23 cellular contexts compared by ENCODE assay signal in genomic region chr10:110462308-110463095, GRCh38. TPM values are rescaled to one million over a fixed set of nuclear protein-coding genes. Genes with fewer than 3 reads are reported as not detected.
A peak's percentile ranks its signal among the peaks of the same experiment; 100 is the strongest.
DNase-seq lines count a peak whose midpoint lies in the region; ATAC-seq and TF ChIP-seq lines count a peak whose summit lies in the region.
"Had no signal": no experiment of that assay in that cellular context is flagged by ENCODE, and none has a peak within 500 bp of the region (broad histone marks: within the 10 kb centered on the region; RNA-seq: fewer than 3 reads in every experiment).

No MANE protein-coding gene starts in this region.

- H4K20me1 ChIP-seq in GM23338 (replicated peaks; ENCODE audit: insufficient read depth): no peaks in the 10 kb centered on the region
- no peaks in the 10 kb centered on the region for H4K20me1 ChIP-seq in OCI-LY7 (ENCODE audit: insufficient read depth, low read length)
- H4K20me1 ChIP-seq in osteoblast (ENCODE audit: insufficient read depth, low read length): no peaks in the 10 kb centered on the region

- H3K9me3 Mint-ChIP-seq in GM23338: no peaks in the 10 kb centered on the region
- H3K9me3 Mint-ChIP-seq: activated naive CD8-positive, alpha-beta T cell treated with anti-CD3 and anti-CD28 coated beads, Interleukin-2, amount 50 U/mL, for 24 hours; CD4-positive, alpha-beta T cell; stimulated activated naive CD8-positive, alpha-beta T cell treated with anti-CD3 and anti-CD28 coated beads, Interleukin-15, amount 100 ng/mL, for 72 hours; T-cell had no signal

- H3K4me3 Mint-ChIP-seq in GM23338: no peak overlapping the region
- H3K4me3 Mint-ChIP-seq: activated naive CD8-positive, alpha-beta T cell treated with anti-CD3 and anti-CD28 coated beads, Interleukin-2, amount 50 U/mL, for 24 hours; CD4-positive, alpha-beta T cell; stimulated activated naive CD8-positive, alpha-beta T cell treated with anti-CD3 and anti-CD28 coated beads, Interleukin-15, amount 100 ng/mL, for 72 hours; T-cell had no signal

- no peaks in the 10 kb centered on the region for H3F3A ChIP-seq in GM23338 (replicated peaks; ENCODE audit: low read depth)

- BruUV-seq in OCI-LY7 (replicated peaks; lab: Mats Ljungman, UMichigan): no TSS peak

- intact Hi-C loops in OCI-LY7 (cut with micrococcal nuclease; ENCODE audit: unreplicated experiment): loop anchor here (5.0 kb wide), 1 partner anchor 85 kb away; no protein-coding TSS in a partner anchor

- DNase-seq in GM23338 (ENCODE audit: low spot score) (no peak), OCI-LY7 (ENCODE audit: low spot score) (no peak), left kidney (ENCODE audit: low read depth, low spot score) (peak; percentile 81), osteoblast (ENCODE audit: insufficient read length, low spot score, missing footprints) (peak; percentile 69), DMS53 (lab: John Stamatoyannopoulos, UW) (no peak), right atrium auricular region (ENCODE audit: low spot score) (no peak), hepatic stellate cell (ENCODE audit: low spot score) (no peak)
- DNase-seq: activated CD4-positive, alpha-beta T cell treated with anti-CD3 and anti-CD28 coated beads for 4 hours; activated naive CD8-positive, alpha-beta T cell treated with anti-CD3 and anti-CD28 coated beads, Interleukin-2, amount 50 U/mL, for 24 hours; CD4-positive, alpha-beta T cell; effector memory CD4-positive, alpha-beta T cell; esophagus squamous epithelium; GM23248; NCI-H1105; NCI-H2029 treated with DMSO at 0.1 percent for 48 hours; psoas muscle; stimulated activated CD4-positive, alpha-beta T cell treated with anti-CD3 and anti-CD28 coated beads, Interleukin-2, amount 100 ng/mL, for 48 hours; stimulated activated naive CD8-positive, alpha-beta T cell treated with anti-CD3 and anti-CD28 coated beads, Interleukin-15, amount 100 ng/mL, for 72 hours had no signal

- H2AFZ ChIP-seq in GM23338: peak overlapping the region; percentile 78
- H2AFZ ChIP-seq in OCI-LY7 (ENCODE audit: low read length): no peak overlapping the region
- no peak overlapping the region for H2AFZ ChIP-seq in osteoblast (ENCODE audit: low read length)
- H2AFZ ChIP-seq: GM23248 had no signal

- no peak overlapping the region for H3K4me3 ChIP-seq in GM23338
- no peak overlapping the region for H3K4me3 ChIP-seq in OCI-LY7 (ENCODE audit: low read depth, low read length, poor library complexity, severe bottlenecking)
- H3K4me3 ChIP-seq in osteoblast (ENCODE audit: insufficient read depth, low read length): no peak overlapping the region
- no peak overlapping the region for H3K4me3 ChIP-seq in right atrium auricular region
- H3K4me3 ChIP-seq: esophagus squamous epithelium, GM23248, psoas muscle, skin epidermis, tibial nerve had no signal

- CTCF ChIA-PET in OCI-LY7 (lab: Charles Lee; ENCODE audit: unreplicated experiment): no interaction called here

- ATAC-seq in GM23338 (no peak; the same call in 2 of the 3 replicates), GM19328 (IDR thresholded peaks at IDR 0.05; ENCODE audit: unreplicated experiment) (no peak)
- ATAC-seq: activated naive CD8-positive, alpha-beta T cell treated with anti-CD3 and anti-CD28 coated beads, Interleukin-2, amount 50 U/mL, for 24 hours; Panc1; psoas muscle; stimulated activated naive CD8-positive, alpha-beta T cell treated with anti-CD3 and anti-CD28 coated beads, Interleukin-15, amount 100 ng/mL, for 72 hours; T-cell had no signal

- no peak overlapping the region for H3K4me2 ChIP-seq in GM23338
- H3K4me2 ChIP-seq in OCI-LY7 (ENCODE audit: low read length): peak overlapping the region; percentile 8; the same call in 1 of the 2 replicates
- no peak overlapping the region for H3K4me2 ChIP-seq in osteoblast (ENCODE audit: insufficient read depth, low read length)

- no peaks in the 10 kb centered on the region for H3K27me3 ChIP-seq in GM23338 (ENCODE audit: insufficient read depth)
- H3K27me3 ChIP-seq in osteoblast (ENCODE audit: insufficient read depth, low read length): no peaks in the 10 kb centered on the region
- no peaks in the 10 kb centered on the region for H3K27me3 ChIP-seq in right atrium auricular region
- H3K27me3 ChIP-seq: esophagus squamous epithelium, tibial nerve had no signal

- H3K9me2 ChIP-seq in GM23338 (ENCODE audit: insufficient read depth) (no peaks in the 10 kb centered on the region), OCI-LY7 (ENCODE audit: insufficient read depth, low read length) (no peaks in the 10 kb centered on the region)

- H3K27ac ChIP-seq in GM23338 (ENCODE audit: low read depth) (no peak overlapping the region), OCI-LY7 (ENCODE audit: low read depth, low read length, poor library complexity, severe bottlenecking) (no peak overlapping the region), osteoblast (ENCODE audit: low read depth, low read length) (no peak overlapping the region), right atrium auricular region (no peak overlapping the region)
- H3K27ac ChIP-seq: esophagus squamous epithelium, GM23248, psoas muscle, skin epidermis had no signal

- H3K79me2 ChIP-seq in GM23338 (replicated peaks; ENCODE audit: insufficient read depth) (no peaks in the 10 kb centered on the region), OCI-LY7 (ENCODE audit: insufficient read depth, low read depth, low read length) (no peaks in the 10 kb centered on the region), osteoblast (ENCODE audit: insufficient read depth, low read length) (no peaks in the 10 kb centered on the region)

- TF ChIP-seq CTCF in GM23338 (conservative IDR thresholded peaks at IDR 0.05; ENCODE audit: low read depth in 2 of 2) (no peak), OCI-LY7 (conservative IDR thresholded peaks at IDR 0.05; ENCODE audit: low read length) (no peak), osteoblast (IDR thresholded peaks at IDR 0.05; ENCODE audit: extremely low read depth, low read depth, low read length) (no peak), right atrium auricular region (IDR thresholded peaks at IDR 0.05) (no peak)

- no peaks in the 10 kb centered on the region for H3K9me3 ChIP-seq in OCI-LY7 (ENCODE audit: low read length)
- no peaks in the 10 kb centered on the region for H3K9me3 ChIP-seq in osteoblast (ENCODE audit: low read depth, low read length)
- no peaks in the 10 kb centered on the region for H3K9me3 ChIP-seq in right atrium auricular region
- H3K9me3 ChIP-seq: esophagus squamous epithelium, psoas muscle, tibial nerve had no signal

- H3K27me3 Mint-ChIP-seq in GM23338 (ENCODE audit: insufficient read depth, low read depth, poor library complexity): peaks cover 4% of the 10 kb centered on the region
- H3K27me3 Mint-ChIP-seq: activated naive CD8-positive, alpha-beta T cell treated with anti-CD3 and anti-CD28 coated beads, Interleukin-2, amount 50 U/mL, for 24 hours; CD4-positive, alpha-beta T cell; stimulated activated naive CD8-positive, alpha-beta T cell treated with anti-CD3 and anti-CD28 coated beads, Interleukin-15, amount 100 ng/mL, for 72 hours; T-cell had no signal

- H3K36me3 Mint-ChIP-seq in GM23338 (ENCODE audit: low read depth): no peaks in the 10 kb centered on the region
- H3K36me3 Mint-ChIP-seq: T-cell had no signal

- POLR2A ChIA-PET in OCI-LY7 (lab: Charles Lee): interaction anchor here (0.6 to 1.9 kb wide), 2 partner anchors 11 to 1842 kb away, joined by 4 read pairs; no protein-coding TSS in a partner anchor

- H3K36me3 ChIP-seq in GM23338 (ENCODE audit: insufficient read depth) (no peaks in the 10 kb centered on the region), OCI-LY7 (ENCODE audit: insufficient read depth, low read length) (no peaks in the 10 kb centered on the region), osteoblast (ENCODE audit: insufficient read depth, low read length) (no peaks in the 10 kb centered on the region), right atrium auricular region (no peaks in the 10 kb centered on the region)
- H3K36me3 ChIP-seq: esophagus squamous epithelium, tibial nerve had no signal

- no peak overlapping the region for H3K27ac Mint-ChIP-seq in GM23338
- H3K27ac Mint-ChIP-seq: activated naive CD8-positive, alpha-beta T cell treated with anti-CD3 and anti-CD28 coated beads, Interleukin-2, amount 50 U/mL, for 24 hours; CD4-positive, alpha-beta T cell; T-cell had no signal

- H3K4me1 ChIP-seq in GM23338 (ENCODE audit: insufficient read depth): peaks cover 5% of the 10 kb centered on the region; the same call in 1 of the 2 replicates
- H3K4me1 ChIP-seq in OCI-LY7 (ENCODE audit: insufficient read depth, low read length, poor library complexity, severe bottlenecking): peaks cover 78% of the 10 kb centered on the region
- H3K4me1 ChIP-seq in osteoblast (ENCODE audit: insufficient read depth, low read length): peaks cover 16% of the 10 kb centered on the region
- H3K4me1 ChIP-seq in right atrium auricular region: peaks cover 0 to 26% of the 10 kb centered on the region in 2 donors
- H3K4me1 ChIP-seq: psoas muscle had no signal

- H3K4me1 Mint-ChIP-seq in GM23338: peaks cover 13% of the 10 kb centered on the region

TF ChIP-seq in GM23338, 12 proteins besides CTCF, POLR2A, EP300 and RAD21:
- TF ChIP-seq EZH2phosphoT487 (IDR thresholded peaks at IDR 0.05; ENCODE audit: unreplicated experiment): no peak
- no peak for TF ChIP-seq ETS1 (IDR thresholded peaks at IDR 0.05)
- TF ChIP-seq ZNF331 (CRISPR knock-in tag; IDR thresholded peaks at IDR 0.05; ENCODE audit: low read depth): no peak
- TF ChIP-seq ZNF114 (CRISPR knock-in tag; IDR thresholded peaks at IDR 0.05): no peak
- no peak for TF ChIP-seq EZH2 (IDR thresholded peaks at IDR 0.05; ENCODE audit: low read depth, unreplicated experiment)

RNA-seq across cellular contexts. Expression of gene DUSP5, which starts 35.2 kb away (rescaled TPM):
- 35.0 and 35.9 TPM in 2 replicates for total RNA-seq in GM23338 (2014; rRNA removed; shearing (Covaris generic))
- 10.8 and 15.4 TPM in 2 replicates for polyA plus RNA-seq in GM23338 (2016; fragmentation: Nextera tagmentation; extraction: Ambion mirVana)
- 0.06 and 0.08 TPM in 2 replicates for total RNA-seq in OCI-LY7 (2014; rRNA removed; shearing (Covaris generic))
- total RNA-seq in OCI-LY7 (2022): 0.28 and 0.97 TPM in 2 replicates
- total RNA-seq in osteoblast: 8.5 and 10.1 TPM in 2 replicates
- 10 to 100 TPM; 17.8 to 28.4 TPM for total RNA-seq in right atrium auricular region

Comparison
In these comparisons a context has a peak if more than half of its experiments do, and no peak if none do; other contexts are left out.
1. DNase-seq: peak in left kidney (single experiment) and osteoblast (single experiment); none in GM23338 (single experiment), OCI-LY7 (single experiment), DMS53 (single experiment), right atrium auricular region (single experiment) and hepatic stellate cell (single experiment).